Comparison of ENCODE assay signal across 1 cellular context in genomic region chr4:87278335-87278794, GRCh38.
TF ChIP-seq lines count a peak whose summit lies in the region.

No MANE protein-coding gene starts in this region.

TF ChIP-seq in HepG2, 621 proteins besides CTCF, POLR2A, EP300 and RAD21 (continued from another document):
- TF ChIP-seq, protein P1, sequence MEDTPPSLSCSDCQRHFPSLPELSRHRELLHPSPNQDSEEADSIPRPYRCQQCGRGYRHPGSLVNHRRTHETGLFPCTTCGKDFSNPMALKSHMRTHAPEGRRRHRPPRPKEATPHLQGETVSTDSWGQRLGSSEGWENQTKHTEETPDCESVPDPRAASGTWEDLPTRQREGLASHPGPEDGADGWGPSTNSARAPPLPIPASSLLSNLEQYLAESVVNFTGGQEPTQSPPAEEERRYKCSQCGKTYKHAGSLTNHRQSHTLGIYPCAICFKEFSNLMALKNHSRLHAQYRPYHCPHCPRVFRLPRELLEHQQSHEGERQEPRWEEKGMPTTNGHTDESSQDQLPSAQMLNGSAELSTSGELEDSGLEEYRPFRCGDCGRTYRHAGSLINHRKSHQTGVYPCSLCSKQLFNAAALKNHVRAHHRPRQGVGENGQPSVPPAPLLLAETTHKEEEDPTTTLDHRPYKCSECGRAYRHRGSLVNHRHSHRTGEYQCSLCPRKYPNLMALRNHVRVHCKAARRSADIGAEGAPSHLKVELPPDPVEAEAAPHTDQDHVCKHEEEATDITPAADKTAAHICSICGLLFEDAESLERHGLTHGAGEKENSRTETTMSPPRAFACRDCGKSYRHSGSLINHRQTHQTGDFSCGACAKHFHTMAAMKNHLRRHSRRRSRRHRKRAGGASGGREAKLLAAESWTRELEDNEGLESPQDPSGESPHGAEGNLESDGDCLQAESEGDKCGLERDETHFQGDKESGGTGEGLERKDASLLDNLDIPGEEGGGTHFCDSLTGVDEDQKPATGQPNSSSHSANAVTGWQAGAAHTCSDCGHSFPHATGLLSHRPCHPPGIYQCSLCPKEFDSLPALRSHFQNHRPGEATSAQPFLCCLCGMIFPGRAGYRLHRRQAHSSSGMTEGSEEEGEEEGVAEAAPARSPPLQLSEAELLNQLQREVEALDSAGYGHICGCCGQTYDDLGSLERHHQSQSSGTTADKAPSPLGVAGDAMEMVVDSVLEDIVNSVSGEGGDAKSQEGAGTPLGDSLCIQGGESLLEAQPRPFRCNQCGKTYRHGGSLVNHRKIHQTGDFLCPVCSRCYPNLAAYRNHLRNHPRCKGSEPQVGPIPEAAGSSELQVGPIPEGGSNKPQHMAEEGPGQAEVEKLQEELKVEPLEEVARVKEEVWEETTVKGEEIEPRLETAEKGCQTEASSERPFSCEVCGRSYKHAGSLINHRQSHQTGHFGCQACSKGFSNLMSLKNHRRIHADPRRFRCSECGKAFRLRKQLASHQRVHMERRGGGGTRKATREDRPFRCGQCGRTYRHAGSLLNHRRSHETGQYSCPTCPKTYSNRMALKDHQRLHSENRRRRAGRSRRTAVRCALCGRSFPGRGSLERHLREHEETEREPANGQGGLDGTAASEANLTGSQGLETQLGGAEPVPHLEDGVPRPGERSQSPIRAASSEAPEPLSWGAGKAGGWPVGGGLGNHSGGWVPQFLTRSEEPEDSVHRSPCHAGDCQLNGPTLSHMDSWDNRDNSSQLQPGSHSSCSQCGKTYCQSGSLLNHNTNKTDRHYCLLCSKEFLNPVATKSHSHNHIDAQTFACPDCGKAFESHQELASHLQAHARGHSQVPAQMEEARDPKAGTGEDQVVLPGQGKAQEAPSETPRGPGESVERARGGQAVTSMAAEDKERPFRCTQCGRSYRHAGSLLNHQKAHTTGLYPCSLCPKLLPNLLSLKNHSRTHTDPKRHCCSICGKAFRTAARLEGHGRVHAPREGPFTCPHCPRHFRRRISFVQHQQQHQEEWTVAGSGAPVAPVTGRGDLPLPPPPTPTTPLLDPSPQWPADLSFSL (CRISPR knock-in tag; IDR thresholded peaks at IDR 0.05): no peak
- TF ChIP-seq NFE2L1 (CRISPR knock-in tag; IDR thresholded peaks at IDR 0.05; ENCODE audit: borderline replicate concordance) (no peak), ZMYM2 (CRISPR knock-in tag; IDR thresholded peaks at IDR 0.05) (0 out of 2 replicates have a peak, but pooled peaks have one; percentile 33), LBX2 (CRISPR knock-in tag; IDR thresholded peaks at IDR 0.05; ENCODE audit: borderline replicate concordance) (no peak), SRY (CRISPR knock-in tag; IDR thresholded peaks at IDR 0.05) (no peak), ZNF530 (CRISPR knock-in tag; IDR thresholded peaks at IDR 0.05; ENCODE audit: low read depth) (no peak), ZNF770 (CRISPR knock-in tag; IDR thresholded peaks at IDR 0.05) (peak; percentile 63; the same call in 1 of the 2 replicates), GABPB1 (CRISPR knock-in tag; IDR thresholded peaks at IDR 0.05) (no peak; the same call in 1 of the 2 replicates), HIC2 (CRISPR knock-in tag; IDR thresholded peaks at IDR 0.05; ENCODE audit: low read depth) (peak; percentile 25; the same call in 1 of the 2 replicates), ZFX (CRISPR knock-in tag; IDR thresholded peaks at IDR 0.05; ENCODE audit: low read depth) (no peak), ZNF740 (CRISPR knock-in tag; IDR thresholded peaks at IDR 0.05) (no peak), RFX1 (IDR thresholded peaks at IDR 0.05) (no peak), ZNF580 (CRISPR knock-in tag; IDR thresholded peaks at IDR 0.05; ENCODE audit: borderline replicate concordance, low read depth) (peak; percentile 59; the same call in 1 of the 2 replicates), ZNF672 (CRISPR knock-in tag; IDR thresholded peaks at IDR 0.05) (no peak), ZNF589 (CRISPR knock-in tag; conservative IDR thresholded peaks at IDR 0.05) (no peak), ZNF10 (CRISPR knock-in tag; IDR thresholded peaks at IDR 0.05; ENCODE audit: borderline replicate concordance, low read depth) (no peak), ZNF768 (CRISPR knock-in tag; IDR thresholded peaks at IDR 0.05) (no peak), ZNF7 (CRISPR knock-in tag; IDR thresholded peaks at IDR 0.05) (no peak), GFI1 (CRISPR knock-in tag; IDR thresholded peaks at IDR 0.05; ENCODE audit: borderline replicate concordance) (peak; percentile 99), PAX8 (CRISPR knock-in tag; IDR thresholded peaks at IDR 0.05; ENCODE audit: borderline replicate concordance) (no peak), ZFAT (CRISPR knock-in tag; conservative IDR thresholded peaks at IDR 0.05) (no peak), MTF2 (CRISPR knock-in tag; IDR thresholded peaks at IDR 0.05; ENCODE audit: borderline replicate concordance) (no peak), ZNF331 (CRISPR knock-in tag; IDR thresholded peaks at IDR 0.05) (peak; percentile 91)
- TF ChIP-seq, protein P2, sequence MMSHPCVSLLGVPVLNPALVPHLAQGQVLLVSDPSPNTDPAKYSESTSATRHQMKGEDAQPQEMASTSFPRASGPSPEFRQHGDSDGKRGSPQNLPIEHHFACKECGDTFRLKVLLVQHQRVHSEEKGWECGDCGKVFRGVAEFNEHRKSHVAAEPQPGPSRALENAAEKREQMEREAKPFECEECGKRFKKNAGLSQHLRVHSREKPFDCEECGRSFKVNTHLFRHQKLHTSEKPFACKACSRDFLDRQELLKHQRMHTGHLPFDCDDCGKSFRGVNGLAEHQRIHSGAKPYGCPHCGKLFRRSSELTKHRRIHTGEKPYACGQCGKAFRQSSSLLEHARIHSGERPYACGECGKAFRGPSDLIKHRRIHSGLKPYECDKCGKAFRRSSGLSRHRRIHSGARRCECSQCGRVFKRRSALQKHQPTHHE (CRISPR knock-in tag; IDR thresholded peaks at IDR 0.05; ENCODE audit: borderline replicate concordance): no peak; the same call in 1 of the 2 replicates
- TF ChIP-seq, protein P3, sequence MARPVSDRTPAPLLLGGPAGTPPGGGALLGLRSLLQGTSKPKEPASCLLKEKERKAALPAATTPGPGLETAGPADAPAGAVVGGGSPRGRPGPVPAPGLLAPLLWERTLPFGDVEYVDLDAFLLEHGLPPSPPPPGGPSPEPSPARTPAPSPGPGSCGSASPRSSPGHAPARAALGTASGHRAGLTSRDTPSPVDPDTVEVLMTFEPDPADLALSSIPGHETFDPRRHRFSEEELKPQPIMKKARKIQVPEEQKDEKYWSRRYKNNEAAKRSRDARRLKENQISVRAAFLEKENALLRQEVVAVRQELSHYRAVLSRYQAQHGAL (CRISPR knock-in tag; IDR thresholded peaks at IDR 0.05; ENCODE audit: not compliant biosample characterization): no peak
- TF ChIP-seq, protein P4, sequence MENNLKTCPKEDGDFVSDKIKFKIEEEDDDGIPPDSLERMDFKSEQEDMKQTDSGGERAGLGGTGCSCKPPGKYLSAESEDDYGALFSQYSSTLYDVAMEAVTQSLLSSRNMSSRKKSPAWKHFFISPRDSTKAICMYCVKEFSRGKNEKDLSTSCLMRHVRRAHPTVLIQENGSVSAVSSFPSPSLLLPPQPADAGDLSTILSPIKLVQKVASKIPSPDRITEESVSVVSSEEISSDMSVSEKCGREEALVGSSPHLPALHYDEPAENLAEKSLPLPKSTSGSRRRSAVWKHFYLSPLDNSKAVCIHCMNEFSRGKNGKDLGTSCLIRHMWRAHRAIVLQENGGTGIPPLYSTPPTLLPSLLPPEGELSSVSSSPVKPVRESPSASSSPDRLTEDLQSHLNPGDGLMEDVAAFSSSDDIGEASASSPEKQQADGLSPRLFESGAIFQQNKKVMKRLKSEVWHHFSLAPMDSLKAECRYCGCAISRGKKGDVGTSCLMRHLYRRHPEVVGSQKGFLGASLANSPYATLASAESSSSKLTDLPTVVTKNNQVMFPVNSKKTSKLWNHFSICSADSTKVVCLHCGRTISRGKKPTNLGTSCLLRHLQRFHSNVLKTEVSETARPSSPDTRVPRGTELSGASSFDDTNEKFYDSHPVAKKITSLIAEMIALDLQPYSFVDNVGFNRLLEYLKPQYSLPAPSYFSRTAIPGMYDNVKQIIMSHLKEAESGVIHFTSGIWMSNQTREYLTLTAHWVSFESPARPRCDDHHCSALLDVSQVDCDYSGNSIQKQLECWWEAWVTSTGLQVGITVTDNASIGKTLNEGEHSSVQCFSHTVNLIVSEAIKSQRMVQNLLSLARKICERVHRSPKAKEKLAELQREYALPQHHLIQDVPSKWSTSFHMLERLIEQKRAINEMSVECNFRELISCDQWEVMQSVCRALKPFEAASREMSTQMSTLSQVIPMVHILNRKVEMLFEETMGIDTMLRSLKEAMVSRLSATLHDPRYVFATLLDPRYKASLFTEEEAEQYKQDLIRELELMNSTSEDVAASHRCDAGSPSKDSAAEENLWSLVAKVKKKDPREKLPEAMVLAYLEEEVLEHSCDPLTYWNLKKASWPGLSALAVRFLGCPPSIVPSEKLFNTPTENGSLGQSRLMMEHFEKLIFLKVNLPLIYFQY (CRISPR knock-in tag; IDR thresholded peaks at IDR 0.05; ENCODE audit: borderline replicate concordance): peak; percentile 78
